In genomic region chrX:49178537-49178936, GRCh38 we compare ENCODE assay signal across 25 cellular contexts. TPM values are rescaled to one million over a fixed set of nuclear protein-coding genes. Genes with fewer than 3 reads are reported as not detected.
"Had no signal": no experiment of that assay in that cellular context is flagged by ENCODE, and none has a peak within 500 bp of the region (broad histone marks: within the 10 kb centered on the region; RNA-seq: fewer than 3 reads in every experiment).

No MANE protein-coding gene starts in this region.

- H3K4me1 ChIP-seq: uterus had no signal

- H3K27me3 ChIP-seq: ovary, tibial nerve, uterus had no signal

- H3K9me3 ChIP-seq: lower lobe of right lung, ovary, tibial nerve, uterus had no signal

- DNase-seq: hippocampal formation; kidney glomerular epithelial cell; left cardiac atrium; lower lobe of right lung; mammary epithelial cell; mesenchymal stem cell; naive thymus-derived CD8-positive, alpha-beta T cell; occipital lobe; ovary; retina; small intestine; stimulated activated CD4-positive, alpha-beta T cell treated with anti-CD3 and anti-CD28 coated beads, Interleukin-1b, Interleukin-23, amount 100 ng/mL, for 48 hours; stimulated activated CD4-positive, alpha-beta T cell treated with anti-CD3 and anti-CD28 coated beads, Interleukin-2, amount 100 ng/mL, for 48 hours; stimulated activated CD4-positive, alpha-beta T cell treated with anti-CD3 and anti-CD28 coated beads, Interleukin-4, amount 100 ng/mL, for 4 hours; stimulated activated CD8-positive, alpha-beta memory T cell treated with anti-CD3 and anti-CD28 coated beads, Interleukin-4, amount 100 ng/mL, for 48 hours; stimulated activated naive CD4-positive, alpha-beta T cell treated with Interleukin-2 at 50 U/mL for 16 hours; stimulated activated naive CD8-positive, alpha-beta T cell treated with anti-CD3 and anti-CD28 coated beads, Interleukin-15, amount 100 ng/mL, for 72 hours; uterus had no signal

- FAIRE-seq: keratinocyte, small intestine had no signal

- ATAC-seq: naive thymus-derived CD8-positive, alpha-beta T cell; sciatic nerve; stimulated activated memory B cell treated with anti-CD40 and anti-IgM and Interleukin-4, amounts not matched to agents 10 μg/mL and 1 μg/mL and 100 μg/mL, for 72 hours; stimulated activated naive CD8-positive, alpha-beta T cell treated with anti-CD3 and anti-CD28 coated beads, Interleukin-15, amount 100 ng/mL, for 72 hours had no signal

- H3K27ac ChIP-seq: lower lobe of right lung, ovary, tibial nerve, uterus had no signal

- H3K36me3 ChIP-seq: ovary, uterus had no signal

- H3K4me3 ChIP-seq: lower lobe of right lung, ovary, tibial nerve, uterus had no signal

RNA-seq across cellular contexts. Expression of gene CACNA1F, which starts 54.6 kb away (rescaled TPM):
- total RNA-seq: left lobe of liver, liver, occipital lobe, temporal lobe had no signal
- polyA plus RNA-seq: keratinocyte, mammary epithelial cell had no signal
